27 cellular contexts compared by ENCODE assay signal in genomic region chr9:135612981-135613910, GRCh38. TPM values are rescaled to one million over a fixed set of nuclear protein-coding genes. Genes with fewer than 3 reads are reported as not detected.
"Had no signal": no experiment of that assay in that cellular context is flagged by ENCODE, and none has a peak within 500 bp of the region (broad histone marks: within the 10 kb centered on the region; RNA-seq: fewer than 3 reads in every experiment).

No MANE protein-coding gene starts in this region.

- H3K4me3 Mint-ChIP-seq: activated CD4-positive, alpha-beta T cell treated with anti-CD3 and anti-CD28 coated beads, Interleukin-2, amount 10 ng/mL, durations not matched to agents 7 days and 5 days; activated CD8-positive, alpha-beta T cell treated with anti-CD3 and anti-CD28 coated beads, Interleukin-2, amount 10 ng/mL, durations not matched to agents 7 days and 5 days; activated T-cell treated with anti-CD3 and anti-CD28 coated beads, Interleukin-2, amount 50 U/mL, for 72 hours; central memory CD8-positive, alpha-beta T cell; neural crest cell; stimulated activated naive CD8-positive, alpha-beta T cell treated with anti-CD3 and anti-CD28 coated beads, Interleukin-15, Interleukin-2, amounts not matched to agents 100 ng/mL and 50 ng/mL, for 24 hours; T-helper 1 cell treated with Interleukin-12 subunit alpha and Interleukin-12 subunit beta and Interleukin-4 antibody, amounts not matched to agents 30 μg/mL and 1 μg/mL, for 36 hours had no signal

- H3K9me3 Mint-ChIP-seq: activated CD4-positive, alpha-beta T cell treated with anti-CD3 and anti-CD28 coated beads, Interleukin-2, amount 10 ng/mL, durations not matched to agents 7 days and 5 days; activated T-cell treated with anti-CD3 and anti-CD28 coated beads, Interleukin-2, amount 50 U/mL, for 72 hours; central memory CD8-positive, alpha-beta T cell; stimulated activated naive CD8-positive, alpha-beta T cell treated with anti-CD3 and anti-CD28 coated beads, Interleukin-15, Interleukin-2, amounts not matched to agents 100 ng/mL and 50 ng/mL, for 24 hours; T-helper 1 cell treated with Interleukin-12 subunit alpha and Interleukin-12 subunit beta and Interleukin-4 antibody, amounts not matched to agents 30 μg/mL and 1 μg/mL, for 36 hours had no signal

- H3K4me1 Mint-ChIP-seq: activated CD4-positive, alpha-beta T cell treated with anti-CD3 and anti-CD28 coated beads, Interleukin-2, amount 10 ng/mL, durations not matched to agents 7 days and 5 days; central memory CD8-positive, alpha-beta T cell; neural crest cell had no signal

- H3K27me3 Mint-ChIP-seq: activated CD4-positive, alpha-beta T cell treated with anti-CD3 and anti-CD28 coated beads, Interleukin-2, amount 10 ng/mL, durations not matched to agents 7 days and 5 days; stimulated activated naive CD8-positive, alpha-beta T cell treated with anti-CD3 and anti-CD28 coated beads, Interleukin-15, Interleukin-2, amounts not matched to agents 100 ng/mL and 50 ng/mL, for 24 hours had no signal

- H3K27ac Mint-ChIP-seq: activated CD4-positive, alpha-beta T cell treated with anti-CD3 and anti-CD28 coated beads, Interleukin-2, amount 10 ng/mL, durations not matched to agents 7 days and 5 days; activated CD8-positive, alpha-beta T cell treated with anti-CD3 and anti-CD28 coated beads, Interleukin-2, amount 10 ng/mL, durations not matched to agents 7 days and 5 days; activated T-cell treated with anti-CD3 and anti-CD28 coated beads, Interleukin-2, amount 50 U/mL, for 72 hours; stimulated activated naive CD8-positive, alpha-beta T cell treated with anti-CD3 and anti-CD28 coated beads, Interleukin-15, Interleukin-2, amounts not matched to agents 100 ng/mL and 50 ng/mL, for 24 hours; T-helper 1 cell treated with Interleukin-12 subunit alpha and Interleukin-12 subunit beta and Interleukin-4 antibody, amounts not matched to agents 30 μg/mL and 1 μg/mL, for 36 hours had no signal

- DNase-seq: activated CD4-positive, alpha-beta T cell treated with anti-CD3 and anti-CD28 coated beads, Interleukin-2, amount 10 ng/mL, durations not matched to agents 7 days and 5 days; activated CD8-positive, alpha-beta memory T cell treated with anti-CD3 and anti-CD28 coated beads, Interleukin-2, amount 50 U/mL, for 48 hours; activated CD8-positive, alpha-beta T cell treated with anti-CD3 and anti-CD28 coated beads, Interleukin-2, amount 10 ng/mL, durations not matched to agents 7 days and 5 days; activated effector memory CD4-positive, alpha-beta T cell treated with anti-CD3 and anti-CD28 coated beads, Interleukin-2, amount 50 U/mL, for 16 hours; activated naive CD4-positive, alpha-beta T cell treated with anti-CD3 and anti-CD28 coated beads, Interleukin-2, amount 50 U/mL, for 16 hours; activated T-cell treated with anti-CD3 and anti-CD28 coated beads, Interleukin-2, amount 50 U/mL, for 72 hours; aorta; brain microvascular endothelial cell; colonic mucosa; gastrocnemius medialis; kidney; midbrain; right lobe of liver; small intestine; stimulated activated CD4-positive, alpha-beta T cell treated with anti-CD3 and anti-CD28 coated beads, Interleukin-15, amount 100 ng/mL, for 24 hours; stimulated activated CD4-positive, alpha-beta T cell treated with anti-CD3 and anti-CD28 coated beads, Interleukin-2, amount 100 ng/mL, for 48 hours; trophoblast cell had no signal

RNA-seq across cellular contexts. Expression of gene GLT6D1, which starts 26.1 kb away (rescaled TPM):
- total RNA-seq: activated CD4-positive, alpha-beta T cell treated with anti-CD3 and anti-CD28 coated beads, Interleukin-2, amount 10 ng/mL, durations not matched to agents 7 days and 5 days; activated CD8-positive, alpha-beta T cell treated with anti-CD3 and anti-CD28 coated beads, Interleukin-2, amount 10 ng/mL, durations not matched to agents 7 days and 5 days; activated T-cell treated with anti-CD3 and anti-CD28 coated beads, Interleukin-2, amount 50 U/mL, for 72 hours; aorta; colonic mucosa; gastrocnemius medialis; kidney; left lobe of liver; lung microvascular endothelial cell; myocyte; neural crest cell; pancreas; pulmonary artery endothelial cell; right lobe of liver; suprapubic skin had no signal

RNA-seq across cellular contexts. Expression of gene LCN9, which starts 49.9 kb away (rescaled TPM):
- total RNA-seq: activated CD4-positive, alpha-beta T cell treated with anti-CD3 and anti-CD28 coated beads, Interleukin-2, amount 10 ng/mL, durations not matched to agents 7 days and 5 days; activated CD8-positive, alpha-beta T cell treated with anti-CD3 and anti-CD28 coated beads, Interleukin-2, amount 10 ng/mL, durations not matched to agents 7 days and 5 days; activated T-cell treated with anti-CD3 and anti-CD28 coated beads, Interleukin-2, amount 50 U/mL, for 72 hours; aorta; colonic mucosa; gastrocnemius medialis; kidney; left lobe of liver; lung microvascular endothelial cell; myocyte; pancreas; pulmonary artery endothelial cell; right lobe of liver; suprapubic skin had no signal

RNA-seq across cellular contexts. Expression of gene PAEP, which starts 51.7 kb away (rescaled TPM):
- total RNA-seq: activated CD4-positive, alpha-beta T cell treated with anti-CD3 and anti-CD28 coated beads, Interleukin-2, amount 10 ng/mL, durations not matched to agents 7 days and 5 days; activated CD8-positive, alpha-beta T cell treated with anti-CD3 and anti-CD28 coated beads, Interleukin-2, amount 10 ng/mL, durations not matched to agents 7 days and 5 days; activated T-cell treated with anti-CD3 and anti-CD28 coated beads, Interleukin-2, amount 50 U/mL, for 72 hours; aorta; colonic mucosa; gastrocnemius medialis; kidney; left lobe of liver; lung microvascular endothelial cell; myocyte; neural crest cell; pancreas; pulmonary artery endothelial cell; right lobe of liver had no signal
